ENCODE assay signal across 1 cellular context in the genomic region with DNA sequence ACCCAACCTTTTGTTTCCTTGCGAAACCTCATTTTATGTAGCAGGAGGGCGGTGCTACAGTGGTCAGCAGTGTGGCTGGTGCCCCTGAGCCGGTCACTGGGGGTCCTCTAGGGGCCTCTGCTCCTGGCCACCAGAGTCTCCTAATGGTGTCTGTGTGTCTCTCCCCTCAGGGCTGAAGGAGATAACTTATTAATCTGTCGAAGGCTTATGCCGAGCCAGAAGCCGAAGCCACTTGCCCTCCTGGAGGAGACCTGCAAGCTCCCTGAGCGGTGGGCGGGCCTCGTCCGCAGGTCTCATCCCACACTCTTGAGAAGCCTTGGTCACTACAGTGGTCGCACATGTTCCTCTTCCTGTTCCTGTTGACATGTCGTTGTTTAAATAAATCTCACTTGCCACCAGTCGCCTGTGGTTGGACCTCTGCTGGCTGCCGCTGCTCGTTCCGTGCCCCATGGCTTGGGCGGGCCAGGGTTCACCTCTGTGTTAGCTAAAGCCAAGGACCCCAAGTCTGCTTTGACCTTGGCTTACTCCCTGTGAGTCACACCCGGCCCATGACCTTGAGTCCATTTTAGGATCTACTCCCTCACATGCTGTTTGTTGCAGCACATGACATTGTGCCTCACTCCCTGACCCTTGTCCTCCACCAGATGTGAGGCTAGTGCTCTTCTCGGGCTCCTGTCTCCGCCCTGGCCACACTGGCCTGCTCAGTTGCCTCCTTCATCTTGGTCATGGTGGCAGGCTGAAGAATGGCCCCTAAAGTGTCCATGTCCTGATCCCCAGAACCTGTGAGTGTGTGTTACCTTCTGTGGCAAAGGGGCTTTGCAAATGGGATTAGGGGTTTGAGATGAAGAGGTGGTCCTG.
A peak's percentile ranks its signal among the peaks of the same experiment; 100 is the strongest.
TF ChIP-seq lines count a peak whose summit lies in the region.

No MANE protein-coding gene starts in this region.

TF ChIP-seq in HepG2, 621 proteins besides CTCF, POLR2A, EP300 and RAD21 (continued from another document and continues in another):
- TF ChIP-seq, protein P1, sequence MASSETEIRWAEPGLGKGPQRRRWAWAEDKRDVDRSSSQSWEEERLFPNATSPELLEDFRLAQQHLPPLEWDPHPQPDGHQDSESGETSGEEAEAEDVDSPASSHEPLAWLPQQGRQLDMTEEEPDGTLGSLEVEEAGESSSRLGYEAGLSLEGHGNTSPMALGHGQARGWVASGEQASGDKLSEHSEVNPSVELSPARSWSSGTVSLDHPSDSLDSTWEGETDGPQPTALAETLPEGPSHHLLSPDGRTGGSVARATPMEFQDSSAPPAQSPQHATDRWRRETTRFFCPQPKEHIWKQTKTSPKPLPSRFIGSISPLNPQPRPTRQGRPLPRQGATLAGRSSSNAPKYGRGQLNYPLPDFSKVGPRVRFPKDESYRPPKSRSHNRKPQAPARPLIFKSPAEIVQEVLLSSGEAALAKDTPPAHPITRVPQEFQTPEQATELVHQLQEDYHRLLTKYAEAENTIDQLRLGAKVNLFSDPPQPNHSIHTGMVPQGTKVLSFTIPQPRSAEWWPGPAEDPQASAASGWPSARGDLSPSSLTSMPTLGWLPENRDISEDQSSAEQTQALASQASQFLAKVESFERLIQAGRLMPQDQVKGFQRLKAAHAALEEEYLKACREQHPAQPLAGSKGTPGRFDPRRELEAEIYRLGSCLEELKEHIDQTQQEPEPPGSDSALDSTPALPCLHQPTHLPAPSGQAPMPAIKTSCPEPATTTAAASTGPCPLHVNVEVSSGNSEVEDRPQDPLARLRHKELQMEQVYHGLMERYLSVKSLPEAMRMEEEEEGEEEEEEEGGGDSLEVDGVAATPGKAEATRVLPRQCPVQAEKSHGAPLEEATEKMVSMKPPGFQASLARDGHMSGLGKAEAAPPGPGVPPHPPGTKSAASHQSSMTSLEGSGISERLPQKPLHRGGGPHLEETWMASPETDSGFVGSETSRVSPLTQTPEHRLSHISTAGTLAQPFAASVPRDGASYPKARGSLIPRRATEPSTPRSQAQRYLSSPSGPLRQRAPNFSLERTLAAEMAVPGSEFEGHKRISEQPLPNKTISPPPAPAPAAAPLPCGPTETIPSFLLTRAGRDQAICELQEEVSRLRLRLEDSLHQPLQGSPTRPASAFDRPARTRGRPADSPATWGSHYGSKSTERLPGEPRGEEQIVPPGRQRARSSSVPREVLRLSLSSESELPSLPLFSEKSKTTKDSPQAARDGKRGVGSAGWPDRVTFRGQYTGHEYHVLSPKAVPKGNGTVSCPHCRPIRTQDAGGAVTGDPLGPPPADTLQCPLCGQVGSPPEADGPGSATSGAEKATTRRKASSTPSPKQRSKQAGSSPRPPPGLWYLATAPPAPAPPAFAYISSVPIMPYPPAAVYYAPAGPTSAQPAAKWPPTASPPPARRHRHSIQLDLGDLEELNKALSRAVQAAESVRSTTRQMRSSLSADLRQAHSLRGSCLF (CRISPR knock-in tag; IDR thresholded peaks at IDR 0.05; ENCODE audit: borderline replicate concordance), result no peak
- TF ChIP-seq ATF2 (CRISPR knock-in tag; IDR thresholded peaks at IDR 0.05) (peak; percentile 96), HOXA5 (CRISPR knock-in tag; IDR thresholded peaks at IDR 0.05) (peak; percentile 28; the same call in 1 of the 2 replicates), ZNF326 (CRISPR knock-in tag; IDR thresholded peaks at IDR 0.05; ENCODE audit: borderline replicate concordance) (no peak), NR2F1 (CRISPR knock-in tag; IDR thresholded peaks at IDR 0.05) (peak; percentile 95 to 99), GATA4 (IDR thresholded peaks at IDR 0.05; ENCODE audit: borderline replicate concordance, low read depth) (peak; percentile 73; the same call in 1 of the 2 replicates), ZNF724P (CRISPR knock-in tag; IDR thresholded peaks at IDR 0.05; ENCODE audit: borderline replicate concordance) (peak; percentile 78; the same call in 1 of the 2 replicates), ZNF7 (CRISPR knock-in tag; IDR thresholded peaks at IDR 0.05) (peak; percentile 52; the same call in 1 of the 2 replicates), ZNF552 (CRISPR knock-in tag; IDR thresholded peaks at IDR 0.05; ENCODE audit: borderline replicate concordance) (peak; percentile 29; the same call in 1 of the 2 replicates), TEAD3 (CRISPR knock-in tag; optimal IDR thresholded peaks at IDR 0.05; ENCODE audit: borderline replicate concordance) (no peak), ZSCAN30 (CRISPR knock-in tag; IDR thresholded peaks at IDR 0.05) (peak; percentile 80; the same call in 1 of the 2 replicates), ASH2L (IDR thresholded peaks at IDR 0.05; ENCODE audit: insufficient read length, low read depth, low read length) (peak; percentile 94), CREB1 (IDR thresholded peaks at IDR 0.05) (peak; percentile 57; the same call in 1 of the 2 replicates), CREB1 (CRISPR knock-in tag; IDR thresholded peaks at IDR 0.05) (peak; percentile 62), IRF2 (CRISPR knock-in tag; IDR thresholded peaks at IDR 0.05) (peak; percentile 98), TFE3 (CRISPR knock-in tag; IDR thresholded peaks at IDR 0.05) (peak; percentile 99), CHCHD3 (CRISPR knock-in tag; IDR thresholded peaks at IDR 0.05) (no peak), BORCS8-MEF2B (CRISPR knock-in tag; IDR thresholded peaks at IDR 0.05) (peak; percentile 94), TIGD3 (CRISPR knock-in tag; IDR thresholded peaks at IDR 0.05; ENCODE audit: borderline replicate concordance) (peak; percentile 60; the same call in 1 of the 2 replicates), TOE1 (CRISPR knock-in tag; IDR thresholded peaks at IDR 0.05) (peak; percentile 61; the same call in 1 of the 2 replicates)
- TF ChIP-seq, protein P2, sequence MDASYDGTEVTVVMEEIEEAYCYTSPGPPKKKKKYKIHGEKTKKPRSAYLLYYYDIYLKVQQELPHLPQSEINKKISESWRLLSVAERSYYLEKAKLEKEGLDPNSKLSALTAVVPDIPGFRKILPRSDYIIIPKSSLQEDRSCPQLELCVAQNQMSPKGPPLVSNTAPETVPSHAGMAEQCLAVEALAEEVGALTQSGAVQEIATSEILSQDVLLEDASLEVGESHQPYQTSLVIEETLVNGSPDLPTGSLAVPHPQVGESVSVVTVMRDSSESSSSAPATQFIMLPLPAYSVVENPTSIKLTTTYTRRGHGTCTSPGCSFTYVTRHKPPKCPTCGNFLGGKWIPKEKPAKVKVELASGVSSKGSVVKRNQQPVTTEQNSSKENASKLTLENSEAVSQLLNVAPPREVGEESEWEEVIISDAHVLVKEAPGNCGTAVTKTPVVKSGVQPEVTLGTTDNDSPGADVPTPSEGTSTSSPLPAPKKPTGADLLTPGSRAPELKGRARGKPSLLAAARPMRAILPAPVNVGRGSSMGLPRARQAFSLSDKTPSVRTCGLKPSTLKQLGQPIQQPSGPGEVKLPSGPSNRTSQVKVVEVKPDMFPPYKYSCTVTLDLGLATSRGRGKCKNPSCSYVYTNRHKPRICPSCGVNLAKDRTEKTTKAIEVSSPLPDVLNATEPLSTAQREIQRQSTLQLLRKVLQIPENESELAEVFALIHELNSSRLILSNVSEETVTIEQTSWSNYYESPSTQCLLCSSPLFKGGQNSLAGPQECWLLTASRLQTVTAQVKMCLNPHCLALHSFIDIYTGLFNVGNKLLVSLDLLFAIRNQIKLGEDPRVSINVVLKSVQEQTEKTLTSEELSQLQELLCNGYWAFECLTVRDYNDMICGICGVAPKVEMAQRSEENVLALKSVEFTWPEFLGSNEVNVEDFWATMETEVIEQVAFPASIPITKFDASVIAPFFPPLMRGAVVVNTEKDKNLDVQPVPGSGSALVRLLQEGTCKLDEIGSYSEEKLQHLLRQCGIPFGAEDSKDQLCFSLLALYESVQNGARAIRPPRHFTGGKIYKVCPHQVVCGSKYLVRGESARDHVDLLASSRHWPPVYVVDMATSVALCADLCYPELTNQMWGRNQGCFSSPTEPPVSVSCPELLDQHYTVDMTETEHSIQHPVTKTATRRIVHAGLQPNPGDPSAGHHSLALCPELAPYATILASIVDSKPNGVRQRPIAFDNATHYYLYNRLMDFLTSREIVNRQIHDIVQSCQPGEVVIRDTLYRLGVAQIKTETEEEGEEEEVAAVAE (CRISPR knock-in tag; IDR thresholded peaks at IDR 0.05; ENCODE audit: borderline replicate concordance), result peak; percentile 90
- TF ChIP-seq, protein P3, sequence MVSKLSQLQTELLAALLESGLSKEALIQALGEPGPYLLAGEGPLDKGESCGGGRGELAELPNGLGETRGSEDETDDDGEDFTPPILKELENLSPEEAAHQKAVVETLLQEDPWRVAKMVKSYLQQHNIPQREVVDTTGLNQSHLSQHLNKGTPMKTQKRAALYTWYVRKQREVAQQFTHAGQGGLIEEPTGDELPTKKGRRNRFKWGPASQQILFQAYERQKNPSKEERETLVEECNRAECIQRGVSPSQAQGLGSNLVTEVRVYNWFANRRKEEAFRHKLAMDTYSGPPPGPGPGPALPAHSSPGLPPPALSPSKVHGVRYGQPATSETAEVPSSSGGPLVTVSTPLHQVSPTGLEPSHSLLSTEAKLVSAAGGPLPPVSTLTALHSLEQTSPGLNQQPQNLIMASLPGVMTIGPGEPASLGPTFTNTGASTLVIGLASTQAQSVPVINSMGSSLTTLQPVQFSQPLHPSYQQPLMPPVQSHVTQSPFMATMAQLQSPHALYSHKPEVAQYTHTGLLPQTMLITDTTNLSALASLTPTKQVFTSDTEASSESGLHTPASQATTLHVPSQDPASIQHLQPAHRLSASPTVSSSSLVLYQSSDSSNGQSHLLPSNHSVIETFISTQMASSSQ (IDR thresholded peaks at IDR 0.05; ENCODE audit: low read depth), result peak; percentile 73
- TF ChIP-seq, protein P3 (CRISPR knock-in tag; IDR thresholded peaks at IDR 0.05; ENCODE audit: borderline replicate concordance), result peak; percentile 88
- TF ChIP-seq, protein P4, sequence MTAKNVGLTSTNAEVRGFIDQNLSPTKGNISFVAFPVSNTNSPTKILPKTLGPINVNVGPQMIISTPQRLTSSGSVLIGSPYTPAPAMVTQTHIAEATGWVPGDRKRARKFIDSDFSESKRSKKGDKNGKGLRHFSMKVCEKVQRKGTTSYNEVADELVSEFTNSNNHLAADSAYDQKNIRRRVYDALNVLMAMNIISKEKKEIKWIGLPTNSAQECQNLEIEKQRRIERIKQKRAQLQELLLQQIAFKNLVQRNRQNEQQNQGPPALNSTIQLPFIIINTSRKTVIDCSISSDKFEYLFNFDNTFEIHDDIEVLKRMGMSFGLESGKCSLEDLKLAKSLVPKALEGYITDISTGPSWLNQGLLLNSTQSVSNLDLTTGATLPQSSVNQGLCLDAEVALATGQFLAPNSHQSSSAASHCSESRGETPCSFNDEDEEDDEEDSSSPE (CRISPR knock-in tag; IDR thresholded peaks at IDR 0.05), result peak; percentile 74; the same call in 1 of the 2 replicates
- TF ChIP-seq, protein P5, sequence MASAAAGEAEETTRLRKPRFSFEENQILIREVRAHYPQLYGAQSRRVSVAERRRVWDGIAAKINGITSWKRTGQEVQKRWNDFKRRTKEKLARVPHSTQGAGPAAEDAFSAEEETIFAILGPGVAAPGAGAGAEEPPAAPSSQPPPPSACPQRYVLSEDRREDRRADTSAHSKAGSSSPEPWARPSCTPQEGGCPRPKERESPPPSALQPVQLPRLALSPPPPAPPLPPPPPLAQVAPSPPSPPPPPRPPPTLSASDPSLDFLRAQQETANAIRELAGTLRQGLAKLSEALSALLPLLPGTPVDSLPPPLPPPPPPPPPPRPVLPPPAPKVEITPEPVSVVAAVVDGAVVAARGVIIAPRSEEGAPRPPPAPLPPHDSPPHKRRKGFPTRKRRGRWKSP (CRISPR knock-in tag; IDR thresholded peaks at IDR 0.05), result peak; percentile 95
- TF ChIP-seq, protein P6, sequence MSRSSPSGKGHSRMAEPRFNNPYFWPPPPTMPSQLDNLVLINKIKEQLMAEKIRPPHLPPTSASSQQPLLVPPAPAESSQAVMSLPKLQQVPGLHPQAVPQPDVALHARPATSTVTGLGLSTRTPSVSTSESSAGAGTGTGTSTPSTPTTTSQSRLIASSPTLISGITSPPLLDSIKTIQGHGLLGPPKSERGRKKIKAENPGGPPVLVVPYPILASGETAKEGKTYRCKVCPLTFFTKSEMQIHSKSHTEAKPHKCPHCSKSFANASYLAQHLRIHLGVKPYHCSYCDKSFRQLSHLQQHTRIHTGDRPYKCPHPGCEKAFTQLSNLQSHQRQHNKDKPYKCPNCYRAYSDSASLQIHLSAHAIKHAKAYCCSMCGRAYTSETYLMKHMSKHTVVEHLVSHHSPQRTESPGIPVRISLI (CRISPR knock-in tag; IDR thresholded peaks at IDR 0.05; ENCODE audit: borderline replicate concordance), result peak; percentile 82; the same call in 1 of the 2 replicates
